12 cellular contexts compared by ENCODE assay signal in the genomic region with DNA sequence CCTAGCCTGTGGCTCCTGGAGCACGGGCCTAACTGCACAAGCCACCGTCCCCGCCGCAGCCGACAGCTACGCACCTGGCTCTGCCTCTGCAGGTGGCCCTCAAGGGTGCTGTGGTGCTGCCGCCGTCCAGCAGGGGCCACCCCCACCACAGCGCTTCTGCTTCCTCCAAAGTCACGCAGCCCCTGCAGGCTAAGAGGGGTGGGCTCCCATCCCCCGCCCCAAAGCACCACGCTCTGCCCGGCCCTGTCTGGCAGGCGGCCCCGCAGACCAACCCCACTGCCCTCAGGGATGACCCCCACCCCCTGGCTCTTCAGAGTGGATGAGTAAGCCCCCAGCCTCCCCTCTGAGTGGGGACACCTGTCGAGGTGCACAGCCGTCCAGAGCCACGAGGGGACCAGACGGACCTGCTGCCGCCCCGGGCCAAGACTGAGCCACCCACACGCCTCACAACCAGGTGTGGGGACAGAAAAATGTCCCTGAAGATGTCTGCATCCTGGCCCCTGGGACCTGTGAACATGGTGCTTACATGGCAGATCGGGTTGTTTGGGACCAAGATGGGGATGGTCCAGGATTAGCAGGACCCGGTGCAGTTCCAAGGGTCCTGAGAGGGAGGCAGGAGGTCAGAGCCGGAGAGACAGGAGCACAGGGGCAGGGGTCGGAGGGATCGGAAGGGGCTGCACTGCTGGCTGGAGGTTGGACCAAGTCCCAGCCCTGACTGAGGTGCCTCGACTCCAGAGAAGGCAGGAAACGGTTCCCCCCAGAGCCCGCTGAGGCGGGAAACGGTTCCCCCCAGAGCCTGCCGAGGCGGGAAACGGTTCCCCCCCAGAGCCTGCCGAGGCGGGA. TPM values are rescaled to one million over a fixed set of nuclear protein-coding genes. Genes with fewer than 3 reads are reported as not detected.
DNase-seq lines count a peak whose midpoint lies in the region; ATAC-seq and TF ChIP-seq lines count a peak whose summit lies in the region.
"Had no signal": no experiment of that assay in that cellular context is flagged by ENCODE, and none has a peak within 500 bp of the region (broad histone marks: within the 10 kb centered on the region; RNA-seq: fewer than 3 reads in every experiment).

No MANE protein-coding gene starts in this region.

- peak overlapping the region; percentile 10 for H2BK12ac ChIP-seq in neuronal stem cell (ENCODE audit: low read length)

- intact Hi-C loops in dorsolateral prefrontal cortex (cut with DNase I), result no loop called here

- peak overlapping the region; percentile 85 for H3K18ac ChIP-seq in neuronal stem cell (ENCODE audit: low read length)

- H3K27me3 ChIP-seq in dorsolateral prefrontal cortex (no peaks in the 10 kb centered on the region), neuronal stem cell (ENCODE audit: control insufficient read depth in 3 of 3, insufficient read depth in 3 of 3, low read depth in 1 of 3, low read length in 3 of 3) (no peaks in the 10 kb centered on the region)
- H3K27me3 ChIP-seq: testis had no signal

- ATAC-seq in GM19324 (IDR thresholded peaks at IDR 0.05; ENCODE audit: low FRiP score, unreplicated experiment) (no peak), HG03108 (IDR thresholded peaks at IDR 0.05; ENCODE audit: unreplicated experiment) (no peak)

- no CpG with 5 or more reads among the region's 37 CpGs for whole genome bisulfite sequencing in neuronal stem cell (ENCODE audit: extremely low coverage in 2 of 2, insufficient read length in 2 of 2, insufficient replicate concordance in 1 of 2), 2 donors

- peak overlapping the region; percentile 99 for H3K14ac ChIP-seq in neuronal stem cell (ENCODE audit: low read length)

- peaks cover 9 to 24% of the 10 kb centered on the region in 2 donors for H3K36me3 ChIP-seq in neuronal stem cell (replicated peaks in 1 of 2; ENCODE audit: control insufficient read depth in 2 of 2, insufficient read depth in 2 of 2, low read length in 2 of 2)

- H2AK5ac ChIP-seq in neuronal stem cell (ENCODE audit: low read depth, low read length), result peak overlapping the region; percentile 86

- no peak overlapping the region for H4K91ac ChIP-seq in neuronal stem cell (ENCODE audit: low read depth, low read length, poor library complexity)

- H3K79me1 ChIP-seq in neuronal stem cell (ENCODE audit: low read depth, low read length), result peaks cover 7% of the 10 kb centered on the region

- peak overlapping the region; percentile 72 for H4K8ac ChIP-seq in neuronal stem cell (ENCODE audit: low read depth, low read length)

- TF ChIP-seq CTCF in dorsolateral prefrontal cortex (IDR thresholded peaks at IDR 0.05 in 54 of 56, conservative IDR thresholded peaks at IDR 0.05 in 2 of 56; ENCODE audit: low read depth in 1 of 56, partially characterized antibody in 56 of 56) (peak in 1 of 56 donors; percentile 5), foreskin fibroblast (IDR thresholded peaks at IDR 0.05; ENCODE audit: low read depth, low read length) (no peak)

- peak overlapping the region; percentile 93 for H3K23ac ChIP-seq in neuronal stem cell (ENCODE audit: low read depth, low read length, poor library complexity)

- peak overlapping the region; percentile 75 for H2BK15ac ChIP-seq in neuronal stem cell (ENCODE audit: low read length)

- DNase-seq in DMS 273 (lab: John Stamatoyannopoulos, UW; ENCODE audit: unreplicated experiment) (peak; percentile 58), DMS 273 treated with DMSO at 0.1 percent for 48 hours (lab: John Stamatoyannopoulos, UW) (no peak), NCI-H146 treated with DMSO at 0.1 percent for 48 hours (lab: John Stamatoyannopoulos, UW; ENCODE audit: unreplicated experiment) (peak; percentile 4), dorsolateral prefrontal cortex (peak in 2 of 10 donors; percentile 39 to 43), neuronal stem cell (ENCODE audit: low spot score) (no peak), foreskin fibroblast (no peak)
- DNase-seq: mammary epithelial cell, NCI-H510A treated with DMSO at 0.1 percent for 48 hours, testis had no signal

- H3K4me3 ChIP-seq in dorsolateral prefrontal cortex (no peak overlapping the region), neuronal stem cell (ENCODE audit: low read length in 2 of 2) (no peak overlapping the region), foreskin fibroblast (ENCODE audit: low read depth in 1 of 2, low read length in 2 of 2) (no peak overlapping the region)
- H3K4me3 ChIP-seq: testis had no signal

- H2BK120ac ChIP-seq in neuronal stem cell (ENCODE audit: low read depth, low read length), result no peak overlapping the region

- H3K9me3 ChIP-seq in neuronal stem cell (replicated peaks in 1 of 2; ENCODE audit: control insufficient read depth in 2 of 2, insufficient read depth in 1 of 2, low read depth in 1 of 2, low read length in 2 of 2), result no peaks in the 10 kb centered on the region
- H3K9me3 ChIP-seq: testis had no signal

- no peak overlapping the region for H2AFZ ChIP-seq in neuronal stem cell (ENCODE audit: low read length)

- peaks cover 4 to 13% of the 10 kb centered on the region in 2 donors for H3K4me1 ChIP-seq in neuronal stem cell (ENCODE audit: control insufficient read depth in 2 of 2, insufficient read depth in 1 of 2, low read depth in 1 of 2, low read length in 2 of 2)

- H2BK5ac ChIP-seq in neuronal stem cell (ENCODE audit: low read length), result no peak overlapping the region

- H3K4ac ChIP-seq in neuronal stem cell (ENCODE audit: low read length), result no peak overlapping the region

- H3K4me2 ChIP-seq in neuronal stem cell (ENCODE audit: insufficient read depth, low read length, poor library complexity, severe bottlenecking), result no peak overlapping the region

- peak overlapping the region in 34 of 59 donors; percentile 19 to 97 (median 88) for H3K27ac ChIP-seq in dorsolateral prefrontal cortex
- no peak overlapping the region for H3K27ac ChIP-seq in neuronal stem cell (replicated peaks; ENCODE audit: low read length)

- H3K9ac ChIP-seq in neuronal stem cell (ENCODE audit: low read depth, low read length, poor library complexity), result peak overlapping the region; percentile 4

RNA-seq across cellular contexts. Expression of gene ADAP1, which starts 9.0 kb away (rescaled TPM):
- 100 to 1,000 TPM in 118 of 120 experiments, 10 to 100 TPM in 2; 97.0 to 199 (median 136) TPM for total RNA-seq in dorsolateral prefrontal cortex
- 0.50 TPM for polyA plus RNA-seq in neuronal stem cell (2013, experiment 1 of 2)
- polyA plus RNA-seq in neuronal stem cell (2013, experiment 2 of 2), result 0.48 TPM

RNA-seq across cellular contexts. Expression of gene COX19, which starts 11.9 kb away (rescaled TPM):
- 10 to 100 TPM; 11.2 to 38.9 (median 18.5) TPM for total RNA-seq in dorsolateral prefrontal cortex
- 8.7 TPM for polyA plus RNA-seq in neuronal stem cell (2013, experiment 1 of 2)
- 8.9 TPM for polyA plus RNA-seq in neuronal stem cell (2013, experiment 2 of 2)

RNA-seq across cellular contexts. Expression of gene CYP2W1, which starts 19.5 kb away (rescaled TPM):
- under 1 TPM in 4 of 120 experiments, not detected in 116; 0.24 to 0.52 (median 0.33) TPM for total RNA-seq in dorsolateral prefrontal cortex
- polyA plus RNA-seq in neuronal stem cell (2013, experiment 1 of 2), result not detected
- polyA plus RNA-seq in neuronal stem cell (2013, experiment 2 of 2), result not detected
- total RNA-seq: A172, mammary epithelial cell had no signal
- polyA plus RNA-seq: mammary epithelial cell had no signal

Comparison
In these comparisons a context has a peak if more than half of its experiments do, and no peak if none do; other contexts are left out.
1. DNase-seq: peak in DMS 273 (single experiment) and NCI-H146 treated with DMSO at 0.1 percent for 48 hours (single experiment); none in DMS 273 treated with DMSO at 0.1 percent for 48 hours (single experiment), neuronal stem cell (single experiment) and foreskin fibroblast (0 of 2).